11 cellular contexts compared by ENCODE assay signal in genomic region chr18:55856191-55856590, GRCh38.
DNase-seq lines count a peak whose midpoint lies in the region; ATAC-seq and TF ChIP-seq lines count a peak whose summit lies in the region.
"Had no signal": no experiment of that assay in that cellular context is flagged by ENCODE, and none has a peak within 500 bp of the region (broad histone marks: within the 10 kb centered on the region; RNA-seq: fewer than 3 reads in every experiment).

No MANE protein-coding gene starts in this region.

- no peaks in the 10 kb centered on the region for H3F3A ChIP-seq in GM23338 (replicated peaks; ENCODE audit: low read depth)

- H4K20me1 ChIP-seq in GM23338 (replicated peaks; ENCODE audit: insufficient read depth), result no peaks in the 10 kb centered on the region

- peaks cover 1% of the 10 kb centered on the region for H3K27me3 Mint-ChIP-seq in GM23338 (ENCODE audit: insufficient read depth, low read depth, poor library complexity)
- H3K27me3 Mint-ChIP-seq: activated CD4-positive, alpha-beta T cell treated with anti-CD3 and anti-CD28 coated beads, Interleukin-2, amount 10 ng/mL, durations not matched to agents 24 days and 14 days; activated naive CD4-positive, alpha-beta T cell treated with anti-CD3 and anti-CD28 coated beads, Interleukin-2, amount 10 ng/mL, durations not matched to agents 7 days and 5 days had no signal

- no peaks in the 10 kb centered on the region for H3K9me3 Mint-ChIP-seq in GM23338
- H3K9me3 Mint-ChIP-seq: activated CD4-positive, alpha-beta T cell treated with anti-CD3 and anti-CD28 coated beads, Interleukin-2, amount 10 ng/mL, durations not matched to agents 24 days and 14 days had no signal

- H3K9me3 ChIP-seq in SK-N-MC (ENCODE audit: low read depth, low read length) (no peaks in the 10 kb centered on the region), ascending aorta (no peaks in the 10 kb centered on the region)

- peak; percentile 84 for DNase-seq in GM23338 (ENCODE audit: low spot score)
- DNase-seq in SK-N-MC (ENCODE audit: low read depth, low spot score), result peak; percentile 83
- peak; percentile 75 for DNase-seq in fibroblast of peridontal ligament (ENCODE audit: extremely low read depth)
- peak; percentile 80 for DNase-seq in pulmonary artery endothelial cell (ENCODE audit: low read depth, low spot score)
- no peak for DNase-seq in NCI-H187 (lab: John Stamatoyannopoulos, UW)
- no peak for DNase-seq in ascending aorta (ENCODE audit: low spot score in 2 of 2)
- no peak for DNase-seq in ecto neural progenitor cell (ENCODE audit: low spot score)
- DNase-seq in NCI-H2081 treated with DMSO at 0.1 percent for 48 hours (lab: John Stamatoyannopoulos, UW), result no peak
- DNase-seq: activated CD4-positive, alpha-beta T cell treated with anti-CD3 and anti-CD28 coated beads, Interleukin-2, amount 10 ng/mL, durations not matched to agents 24 days and 14 days; activated naive CD4-positive, alpha-beta T cell treated with anti-CD3 and anti-CD28 coated beads, Interleukin-2, amount 10 ng/mL, durations not matched to agents 7 days and 5 days; NCI-H1694 had no signal

- H3K79me2 ChIP-seq in GM23338 (replicated peaks; ENCODE audit: insufficient read depth), result no peaks in the 10 kb centered on the region

- H3K27ac Mint-ChIP-seq in GM23338, result peak overlapping the region; percentile 70; the same call in 1 of the 2 replicates
- H3K27ac Mint-ChIP-seq: activated CD4-positive, alpha-beta T cell treated with anti-CD3 and anti-CD28 coated beads, Interleukin-2, amount 10 ng/mL, durations not matched to agents 24 days and 14 days; activated naive CD4-positive, alpha-beta T cell treated with anti-CD3 and anti-CD28 coated beads, Interleukin-2, amount 10 ng/mL, durations not matched to agents 7 days and 5 days had no signal

- peak overlapping the region; percentile 68 for H3K27ac ChIP-seq in GM23338 (ENCODE audit: low read depth)
- no peak overlapping the region for H3K27ac ChIP-seq in SK-N-MC
- H3K27ac ChIP-seq in ascending aorta, result no peak overlapping the region

- H3K4me3 Mint-ChIP-seq in GM23338, result no peak overlapping the region; the same call in 2 of the 3 replicates
- H3K4me3 Mint-ChIP-seq: activated CD4-positive, alpha-beta T cell treated with anti-CD3 and anti-CD28 coated beads, Interleukin-2, amount 10 ng/mL, durations not matched to agents 24 days and 14 days; activated naive CD4-positive, alpha-beta T cell treated with anti-CD3 and anti-CD28 coated beads, Interleukin-2, amount 10 ng/mL, durations not matched to agents 7 days and 5 days had no signal

- 0 out of 2 replicates have a peak, but pooled peaks cover 7% of the 10 kb centered on the region for H3K9me2 ChIP-seq in GM23338 (ENCODE audit: insufficient read depth)

- H3K4me1 Mint-ChIP-seq in GM23338, result peaks cover 35% of the 10 kb centered on the region
- H3K4me1 Mint-ChIP-seq: activated CD4-positive, alpha-beta T cell treated with anti-CD3 and anti-CD28 coated beads, Interleukin-2, amount 10 ng/mL, durations not matched to agents 24 days and 14 days; activated naive CD4-positive, alpha-beta T cell treated with anti-CD3 and anti-CD28 coated beads, Interleukin-2, amount 10 ng/mL, durations not matched to agents 7 days and 5 days had no signal

- no peak overlapping the region for H3K9ac ChIP-seq in SK-N-MC (ENCODE audit: insufficient read length)

- H3K4me3 ChIP-seq in GM23338 (no peak overlapping the region), SK-N-MC (peak overlapping the region; percentile 14; the same call in 1 of the 2 replicates), ascending aorta (no peak overlapping the region)

- peak; percentile 56 for ATAC-seq in GM23338

- intact Hi-C loops in ascending aorta (cut with DNase I), result no loop called here

- no peak overlapping the region for H2AFZ ChIP-seq in GM23338

- no peaks in the 10 kb centered on the region for H3K36me3 Mint-ChIP-seq in GM23338 (ENCODE audit: low read depth)
- H3K36me3 Mint-ChIP-seq: activated naive CD4-positive, alpha-beta T cell treated with anti-CD3 and anti-CD28 coated beads, Interleukin-2, amount 10 ng/mL, durations not matched to agents 7 days and 5 days had no signal

- H3K4me1 ChIP-seq in GM23338 (ENCODE audit: insufficient read depth) (peaks cover 28% of the 10 kb centered on the region), ascending aorta (no peaks in the 10 kb centered on the region)

- TF ChIP-seq CTCF in GM23338 (conservative IDR thresholded peaks at IDR 0.05; ENCODE audit: low read depth in 2 of 2) (no peak), ascending aorta (IDR thresholded peaks at IDR 0.05) (no peak)

- no peaks in the 10 kb centered on the region for H3K36me3 ChIP-seq in GM23338 (ENCODE audit: insufficient read depth)
- no peaks in the 10 kb centered on the region for H3K36me3 ChIP-seq in SK-N-MC (ENCODE audit: insufficient read depth, low read length)
- no peaks in the 10 kb centered on the region for H3K36me3 ChIP-seq in ascending aorta

- H3K27me3 ChIP-seq in GM23338 (ENCODE audit: insufficient read depth) (no peaks in the 10 kb centered on the region), ascending aorta (no peaks in the 10 kb centered on the region)

- H3K4me2 ChIP-seq in GM23338, result no peak overlapping the region; the same call in 1 of the 2 replicates

TF ChIP-seq in GM23338, 12 proteins besides CTCF, POLR2A, EP300 and RAD21 (continues in another document):
- TF ChIP-seq JUNB (IDR thresholded peaks at IDR 0.05; ENCODE audit: unreplicated experiment) (no peak), EZH2phosphoT487 (IDR thresholded peaks at IDR 0.05; ENCODE audit: unreplicated experiment) (no peak), EZH2 (IDR thresholded peaks at IDR 0.05; ENCODE audit: low read depth, unreplicated experiment) (no peak), ZNF462 (CRISPR knock-in tag; IDR thresholded peaks at IDR 0.05) (no peak), CREB1 (CRISPR knock-in tag; IDR thresholded peaks at IDR 0.05; ENCODE audit: low read depth) (no peak), ZNF114 (CRISPR knock-in tag; IDR thresholded peaks at IDR 0.05) (no peak), POLR2AphosphoS5 (IDR thresholded peaks at IDR 0.05; ENCODE audit: low read depth) (no peak), STAT1 (IDR thresholded peaks at IDR 0.05; ENCODE audit: unreplicated experiment) (no peak), NANOG (IDR thresholded peaks at IDR 0.05; ENCODE audit: borderline replicate concordance) (no peak), ZNF331 (CRISPR knock-in tag; IDR thresholded peaks at IDR 0.05; ENCODE audit: low read depth) (no peak)

Comparison
In these comparisons a context has a peak if more than half of its experiments do, and no peak if none do; other contexts are left out.
1. DNase-seq: peak in GM23338 (single experiment), SK-N-MC (single experiment), fibroblast of peridontal ligament (single experiment) and pulmonary artery endothelial cell (single experiment); none in NCI-H187 (0 of 2), ascending aorta (0 of 2), ecto neural progenitor cell (single experiment) and NCI-H2081 treated with DMSO at 0.1 percent for 48 hours (single experiment).